In the genomic region with DNA sequence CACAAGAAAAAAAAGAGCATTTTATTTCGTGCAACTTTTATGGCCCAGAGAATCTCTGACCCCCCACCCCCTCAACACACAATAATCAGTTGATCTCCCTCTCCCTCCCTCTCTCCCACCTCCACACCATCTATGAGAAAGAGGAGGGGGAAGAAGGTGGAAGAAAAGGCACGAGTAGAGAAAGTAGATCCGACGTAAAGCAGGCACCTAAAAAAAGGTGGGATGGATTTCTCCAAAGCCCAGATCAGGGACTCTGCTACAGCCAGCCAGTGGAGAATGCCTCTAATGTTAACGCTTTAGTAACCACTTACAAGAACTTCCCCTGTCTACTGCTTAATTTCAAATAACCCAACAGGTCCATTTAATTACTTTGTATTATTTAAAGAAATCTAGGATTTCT, we compare ENCODE assay signal across 1 cellular context.
TF ChIP-seq lines count a peak whose summit lies in the region.

No MANE protein-coding gene starts in this region.

TF ChIP-seq in HEK293, 187 proteins besides CTCF, POLR2A, EP300 and RAD21 (continued from another document):
- TF ChIP-seq, protein P1, sequence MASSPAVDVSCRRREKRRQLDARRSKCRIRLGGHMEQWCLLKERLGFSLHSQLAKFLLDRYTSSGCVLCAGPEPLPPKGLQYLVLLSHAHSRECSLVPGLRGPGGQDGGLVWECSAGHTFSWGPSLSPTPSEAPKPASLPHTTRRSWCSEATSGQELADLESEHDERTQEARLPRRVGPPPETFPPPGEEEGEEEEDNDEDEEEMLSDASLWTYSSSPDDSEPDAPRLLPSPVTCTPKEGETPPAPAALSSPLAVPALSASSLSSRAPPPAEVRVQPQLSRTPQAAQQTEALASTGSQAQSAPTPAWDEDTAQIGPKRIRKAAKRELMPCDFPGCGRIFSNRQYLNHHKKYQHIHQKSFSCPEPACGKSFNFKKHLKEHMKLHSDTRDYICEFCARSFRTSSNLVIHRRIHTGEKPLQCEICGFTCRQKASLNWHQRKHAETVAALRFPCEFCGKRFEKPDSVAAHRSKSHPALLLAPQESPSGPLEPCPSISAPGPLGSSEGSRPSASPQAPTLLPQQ (tag by site-specific recombination; IDR thresholded peaks at IDR 0.05) = peak; percentile 91
- TF ChIP-seq, protein P2, sequence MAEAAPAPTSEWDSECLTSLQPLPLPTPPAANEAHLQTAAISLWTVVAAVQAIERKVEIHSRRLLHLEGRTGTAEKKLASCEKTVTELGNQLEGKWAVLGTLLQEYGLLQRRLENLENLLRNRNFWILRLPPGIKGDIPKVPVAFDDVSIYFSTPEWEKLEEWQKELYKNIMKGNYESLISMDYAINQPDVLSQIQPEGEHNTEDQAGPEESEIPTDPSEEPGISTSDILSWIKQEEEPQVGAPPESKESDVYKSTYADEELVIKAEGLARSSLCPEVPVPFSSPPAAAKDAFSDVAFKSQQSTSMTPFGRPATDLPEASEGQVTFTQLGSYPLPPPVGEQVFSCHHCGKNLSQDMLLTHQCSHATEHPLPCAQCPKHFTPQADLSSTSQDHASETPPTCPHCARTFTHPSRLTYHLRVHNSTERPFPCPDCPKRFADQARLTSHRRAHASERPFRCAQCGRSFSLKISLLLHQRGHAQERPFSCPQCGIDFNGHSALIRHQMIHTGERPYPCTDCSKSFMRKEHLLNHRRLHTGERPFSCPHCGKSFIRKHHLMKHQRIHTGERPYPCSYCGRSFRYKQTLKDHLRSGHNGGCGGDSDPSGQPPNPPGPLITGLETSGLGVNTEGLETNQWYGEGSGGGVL (tag by site-specific recombination; IDR thresholded peaks at IDR 0.05) = peak; percentile 79
- peak; percentile 95 for TF ChIP-seq EGR2 (tag by site-specific recombination; IDR thresholded peaks at IDR 0.05; ENCODE audit: low read depth)
- no peak for TF ChIP-seq ZSCAN23 (tag by site-specific recombination; IDR thresholded peaks at IDR 0.05)
